ENCODE assay signal across 7 cellular contexts in the genomic region with DNA sequence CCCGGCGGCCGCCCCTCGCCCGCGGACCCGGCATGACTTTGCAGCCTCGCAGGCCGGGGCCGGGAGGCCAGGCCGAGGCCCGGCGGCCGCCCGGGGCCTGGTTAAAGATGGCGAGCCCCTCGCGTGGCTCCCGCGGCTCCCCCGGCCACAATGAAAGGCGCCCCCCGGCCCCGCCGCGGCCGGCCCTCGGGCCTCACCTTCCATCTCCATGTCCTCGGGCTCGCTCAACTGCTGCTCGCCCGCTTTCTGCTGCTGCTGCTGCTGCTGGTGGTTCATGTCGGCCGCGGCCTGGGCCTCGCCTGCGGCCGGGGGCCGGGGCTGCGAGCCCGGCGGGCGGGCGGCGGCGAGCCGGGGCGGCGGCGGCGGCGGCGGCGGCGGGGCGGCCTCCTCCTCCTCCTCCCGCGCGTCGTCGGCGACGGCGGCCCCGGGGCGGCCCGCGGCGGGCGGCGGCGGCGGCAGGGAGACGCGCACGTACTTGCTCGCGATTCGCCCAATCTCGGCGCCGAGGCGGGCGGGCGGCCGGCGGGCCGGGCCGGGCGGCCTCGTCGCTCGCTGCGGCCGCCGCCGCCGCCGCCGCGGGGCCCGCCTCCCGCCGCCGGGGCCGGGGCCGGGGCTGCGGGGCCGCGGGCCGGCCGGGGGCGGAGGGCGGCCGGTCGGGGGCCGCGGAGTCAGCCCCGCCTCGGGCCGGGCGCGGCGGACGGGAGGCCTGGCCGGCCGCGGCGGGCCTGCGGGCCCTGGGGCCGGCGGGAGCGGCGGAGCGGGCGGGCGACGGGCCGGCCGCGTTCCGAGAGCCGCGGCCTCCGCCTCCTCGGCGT. TPM values are rescaled to one million over a fixed set of nuclear protein-coding genes. Genes with fewer than 3 reads are reported as not detected.
A peak's percentile ranks its signal among the peaks of the same experiment; 100 is the strongest.
DNase-seq lines count a peak whose midpoint lies in the region; ATAC-seq lines count a peak whose summit lies in the region.

No MANE protein-coding gene starts in this region.

- peaks cover 8% of the 10 kb centered on the region for H3K36me3 Mint-ChIP-seq in activated naive CD4-positive, alpha-beta T cell treated with anti-CD3 and anti-CD28 coated beads, Interleukin-2, amount 50 U/mL, for 24 hours
- no peaks in the 10 kb centered on the region for H3K36me3 Mint-ChIP-seq in immature natural killer cell

- peak overlapping the region; percentile 64 for H3K4me3 Mint-ChIP-seq in activated naive CD4-positive, alpha-beta T cell treated with anti-CD3 and anti-CD28 coated beads, Interleukin-2, amount 50 U/mL, for 24 hours
- H3K4me3 Mint-ChIP-seq in immature natural killer cell = peak overlapping the region; percentile 51 to 90 (median 61)

- no peak overlapping the region for H3K27ac ChIP-seq in stomach smooth muscle (ENCODE audit: low read length)

- peak in 2 of 3 donors; percentile 17 to 34 for DNase-seq in immature natural killer cell
- DNase-seq in activated CD4-positive, CD25-positive, alpha-beta regulatory T cell treated with anti-CD3 and anti-CD28 coated beads, Interleukin-2, amount 50 U/mL, for 72 hours = no peak
- DNase-seq in KG1 (lab: John Stamatoyannopoulos, UW) = no peak

- H3K4me1 Mint-ChIP-seq in activated naive CD4-positive, alpha-beta T cell treated with anti-CD3 and anti-CD28 coated beads, Interleukin-2, amount 50 U/mL, for 24 hours = peaks cover 48% of the 10 kb centered on the region
- peaks cover 43 to 54% of the 10 kb centered on the region in 2 donors for H3K4me1 Mint-ChIP-seq in immature natural killer cell

- H3K4me3 ChIP-seq in stomach smooth muscle (ENCODE audit: low read length in 2 of 2) = peak overlapping the region; percentile 67 to 80

- H3K36me3 ChIP-seq in stomach smooth muscle (ENCODE audit: control insufficient read depth in 2 of 2, insufficient read depth in 2 of 2, low read length in 2 of 2) = no peaks in the 10 kb centered on the region

- H3K27ac Mint-ChIP-seq in activated naive CD4-positive, alpha-beta T cell treated with anti-CD3 and anti-CD28 coated beads, Interleukin-2, amount 50 U/mL, for 24 hours = no peak overlapping the region
- peak overlapping the region in 1 of 6 donors; percentile 88 for H3K27ac Mint-ChIP-seq in immature natural killer cell

- peak; percentile 2 for ATAC-seq in GM18858 (IDR thresholded peaks at IDR 0.05; ENCODE audit: unreplicated experiment)
- ATAC-seq in HG03342 (IDR thresholded peaks at IDR 0.05; ENCODE audit: unreplicated experiment) = peak; percentile 3

- no peaks in the 10 kb centered on the region for H3K27me3 Mint-ChIP-seq in activated naive CD4-positive, alpha-beta T cell treated with anti-CD3 and anti-CD28 coated beads, Interleukin-2, amount 50 U/mL, for 24 hours
- H3K27me3 Mint-ChIP-seq in immature natural killer cell (ENCODE audit: low read depth in 3 of 3) = peaks cover 2 to 20% (median 15%) of the 10 kb centered on the region in 3 donors

- H3K27me3 ChIP-seq in stomach smooth muscle (ENCODE audit: control insufficient read depth in 1 of 2, insufficient read depth in 2 of 2, low read length in 2 of 2) = no peaks in the 10 kb centered on the region

- H3K9me3 ChIP-seq in stomach smooth muscle (ENCODE audit: control insufficient read depth in 2 of 2, low read length in 2 of 2) = no peaks in the 10 kb centered on the region

- peaks cover 44% of the 10 kb centered on the region for H3K4me1 ChIP-seq in stomach smooth muscle (ENCODE audit: control insufficient read depth, insufficient read depth, low read length)

- H3K9me3 Mint-ChIP-seq in activated naive CD4-positive, alpha-beta T cell treated with anti-CD3 and anti-CD28 coated beads, Interleukin-2, amount 50 U/mL, for 24 hours = no peaks in the 10 kb centered on the region
- H3K9me3 Mint-ChIP-seq in immature natural killer cell = peaks cover 0 to 2% (median 0%) of the 10 kb centered on the region in 6 donors

- H3K9ac ChIP-seq in stomach smooth muscle (ENCODE audit: low read length in 2 of 2) = peak overlapping the region in 1 of 2 donors; percentile 71

RNA-seq across cellular contexts. Expression of gene USP7, which starts 0.5 kb away (rescaled TPM):
- 10 to 100 TPM in 2 of 3 donors, 1 to 10 TPM in 1; 4.4 to 11.9 (median 10.2) TPM for polyA plus RNA-seq in immature natural killer cell

Comparison
In these comparisons a context has a peak if more than half of its experiments do, and no peak if none do; other contexts are left out.
1. DNase-seq: peak in immature natural killer cell (2 of 3); none in activated CD4-positive, CD25-positive, alpha-beta regulatory T cell treated with anti-CD3 and anti-CD28 coated beads, Interleukin-2, amount 50 U/mL, for 72 hours (single experiment) and KG1 (single experiment).